ENCODE assay signal across 1 cellular context in genomic region chr3:152268501-152269422, GRCh38.
TF ChIP-seq lines count a peak whose summit lies in the region.

TSS of gene MBNL1 (plus strand) at chr3:152268929. CDS start at chr3:152300194, 31,265 bp downstream.

TF ChIP-seq in HepG2, 621 proteins besides CTCF, POLR2A, EP300 and RAD21 (continued from another document and continues in another):
- TF ChIP-seq, protein P1, sequence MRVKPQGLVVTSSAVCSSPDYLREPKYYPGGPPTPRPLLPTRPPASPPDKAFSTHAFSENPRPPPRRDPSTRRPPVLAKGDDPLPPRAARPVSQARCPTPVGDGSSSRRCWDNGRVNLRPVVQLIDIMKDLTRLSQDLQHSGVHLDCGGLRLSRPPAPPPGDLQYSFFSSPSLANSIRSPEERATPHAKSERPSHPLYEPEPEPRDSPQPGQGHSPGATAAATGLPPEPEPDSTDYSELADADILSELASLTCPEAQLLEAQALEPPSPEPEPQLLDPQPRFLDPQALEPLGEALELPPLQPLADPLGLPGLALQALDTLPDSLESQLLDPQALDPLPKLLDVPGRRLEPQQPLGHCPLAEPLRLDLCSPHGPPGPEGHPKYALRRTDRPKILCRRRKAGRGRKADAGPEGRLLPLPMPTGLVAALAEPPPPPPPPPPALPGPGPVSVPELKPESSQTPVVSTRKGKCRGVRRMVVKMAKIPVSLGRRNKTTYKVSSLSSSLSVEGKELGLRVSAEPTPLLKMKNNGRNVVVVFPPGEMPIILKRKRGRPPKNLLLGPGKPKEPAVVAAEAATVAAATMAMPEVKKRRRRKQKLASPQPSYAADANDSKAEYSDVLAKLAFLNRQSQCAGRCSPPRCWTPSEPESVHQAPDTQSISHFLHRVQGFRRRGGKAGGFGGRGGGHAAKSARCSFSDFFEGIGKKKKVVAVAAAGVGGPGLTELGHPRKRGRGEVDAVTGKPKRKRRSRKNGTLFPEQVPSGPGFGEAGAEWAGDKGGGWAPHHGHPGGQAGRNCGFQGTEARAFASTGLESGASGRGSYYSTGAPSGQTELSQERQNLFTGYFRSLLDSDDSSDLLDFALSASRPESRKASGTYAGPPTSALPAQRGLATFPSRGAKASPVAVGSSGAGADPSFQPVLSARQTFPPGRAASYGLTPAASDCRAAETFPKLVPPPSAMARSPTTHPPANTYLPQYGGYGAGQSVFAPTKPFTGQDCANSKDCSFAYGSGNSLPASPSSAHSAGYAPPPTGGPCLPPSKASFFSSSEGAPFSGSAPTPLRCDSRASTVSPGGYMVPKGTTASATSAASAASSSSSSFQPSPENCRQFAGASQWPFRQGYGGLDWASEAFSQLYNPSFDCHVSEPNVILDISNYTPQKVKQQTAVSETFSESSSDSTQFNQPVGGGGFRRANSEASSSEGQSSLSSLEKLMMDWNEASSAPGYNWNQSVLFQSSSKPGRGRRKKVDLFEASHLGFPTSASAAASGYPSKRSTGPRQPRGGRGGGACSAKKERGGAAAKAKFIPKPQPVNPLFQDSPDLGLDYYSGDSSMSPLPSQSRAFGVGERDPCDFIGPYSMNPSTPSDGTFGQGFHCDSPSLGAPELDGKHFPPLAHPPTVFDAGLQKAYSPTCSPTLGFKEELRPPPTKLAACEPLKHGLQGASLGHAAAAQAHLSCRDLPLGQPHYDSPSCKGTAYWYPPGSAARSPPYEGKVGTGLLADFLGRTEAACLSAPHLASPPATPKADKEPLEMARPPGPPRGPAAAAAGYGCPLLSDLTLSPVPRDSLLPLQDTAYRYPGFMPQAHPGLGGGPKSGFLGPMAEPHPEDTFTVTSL (CRISPR knock-in tag; IDR thresholded peaks at IDR 0.05; ENCODE audit: borderline replicate concordance), result peak; percentile 7; the same call in 1 of the 2 replicates
- peak; percentile 70; the same call in 1 of the 2 replicates for TF ChIP-seq KMT2A (CRISPR knock-in tag; IDR thresholded peaks at IDR 0.05)
- no peak; the same call in 1 of the 2 replicates for TF ChIP-seq TFAP4 (IDR thresholded peaks at IDR 0.05; ENCODE audit: borderline replicate concordance, low read depth)
- TF ChIP-seq PLRG1 (conservative IDR thresholded peaks at IDR 0.05), result no peak
- no peak for TF ChIP-seq ARHGAP35 (CRISPR knock-in tag; IDR thresholded peaks at IDR 0.05; ENCODE audit: borderline replicate concordance)
- TF ChIP-seq ZNF264 (CRISPR knock-in tag; IDR thresholded peaks at IDR 0.05), result no peak; the same call in 1 of the 2 replicates
- 0 out of 2 replicates have a peak, but pooled peaks have one; percentile 53 for TF ChIP-seq ZNF44 (CRISPR knock-in tag; IDR thresholded peaks at IDR 0.05)
- TF ChIP-seq POGZ (CRISPR knock-in tag; IDR thresholded peaks at IDR 0.05), result peak; percentile 58
- TF ChIP-seq CEBPG (CRISPR knock-in tag; IDR thresholded peaks at IDR 0.05), result no peak; the same call in none of the 2 replicates
- TF ChIP-seq ZNF460 (CRISPR knock-in tag; IDR thresholded peaks at IDR 0.05; ENCODE audit: borderline replicate concordance), result no peak
- TF ChIP-seq ZNF530 (CRISPR knock-in tag; IDR thresholded peaks at IDR 0.05; ENCODE audit: low read depth), result peak; percentile 52; the same call in 1 of the 2 replicates
- TF ChIP-seq ZFAT (CRISPR knock-in tag; conservative IDR thresholded peaks at IDR 0.05), result no peak; the same call in 1 of the 2 replicates
- no peak for TF ChIP-seq KLF15 (CRISPR knock-in tag; IDR thresholded peaks at IDR 0.05; ENCODE audit: borderline replicate concordance)
- no peak for TF ChIP-seq FIP1L1 (IDR thresholded peaks at IDR 0.05; ENCODE audit: borderline replicate concordance, insufficient read depth, low read depth, low read length)
- TF ChIP-seq, protein P2, sequence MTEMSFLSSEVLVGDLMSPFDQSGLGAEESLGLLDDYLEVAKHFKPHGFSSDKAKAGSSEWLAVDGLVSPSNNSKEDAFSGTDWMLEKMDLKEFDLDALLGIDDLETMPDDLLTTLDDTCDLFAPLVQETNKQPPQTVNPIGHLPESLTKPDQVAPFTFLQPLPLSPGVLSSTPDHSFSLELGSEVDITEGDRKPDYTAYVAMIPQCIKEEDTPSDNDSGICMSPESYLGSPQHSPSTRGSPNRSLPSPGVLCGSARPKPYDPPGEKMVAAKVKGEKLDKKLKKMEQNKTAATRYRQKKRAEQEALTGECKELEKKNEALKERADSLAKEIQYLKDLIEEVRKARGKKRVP (CRISPR knock-in tag; IDR thresholded peaks at IDR 0.05), result peak in 1 of 2 experiments; percentile 36; a peak in 1 of 4 replicates
- no peak; the same call in 1 of the 2 replicates for TF ChIP-seq ZNF446 (CRISPR knock-in tag; IDR thresholded peaks at IDR 0.05)
- peak; percentile 72 for TF ChIP-seq ETV5 (CRISPR knock-in tag; IDR thresholded peaks at IDR 0.05; ENCODE audit: borderline replicate concordance)
- TF ChIP-seq PHB2 (IDR thresholded peaks at IDR 0.05; ENCODE audit: partially characterized antibody), result no peak
- TF ChIP-seq TCF7 (IDR thresholded peaks at IDR 0.05; ENCODE audit: low read depth), result no peak
- TF ChIP-seq ZNF605 (CRISPR knock-in tag; IDR thresholded peaks at IDR 0.05), result no peak; the same call in 1 of the 2 replicates
- TF ChIP-seq ZNF7 (CRISPR knock-in tag; IDR thresholded peaks at IDR 0.05), result no peak
- no peak for TF ChIP-seq PPARG (CRISPR knock-in tag; conservative IDR thresholded peaks at IDR 0.05)
- no peak for TF ChIP-seq ZNF468 (CRISPR knock-in tag; IDR thresholded peaks at IDR 0.05)
- no peak for TF ChIP-seq SIX1 (CRISPR knock-in tag; IDR thresholded peaks at IDR 0.05; ENCODE audit: borderline replicate concordance)
- no peak for TF ChIP-seq KAT2B (IDR thresholded peaks at IDR 0.05; ENCODE audit: borderline replicate concordance, low read depth, low read length)
- TF ChIP-seq, protein P3, sequence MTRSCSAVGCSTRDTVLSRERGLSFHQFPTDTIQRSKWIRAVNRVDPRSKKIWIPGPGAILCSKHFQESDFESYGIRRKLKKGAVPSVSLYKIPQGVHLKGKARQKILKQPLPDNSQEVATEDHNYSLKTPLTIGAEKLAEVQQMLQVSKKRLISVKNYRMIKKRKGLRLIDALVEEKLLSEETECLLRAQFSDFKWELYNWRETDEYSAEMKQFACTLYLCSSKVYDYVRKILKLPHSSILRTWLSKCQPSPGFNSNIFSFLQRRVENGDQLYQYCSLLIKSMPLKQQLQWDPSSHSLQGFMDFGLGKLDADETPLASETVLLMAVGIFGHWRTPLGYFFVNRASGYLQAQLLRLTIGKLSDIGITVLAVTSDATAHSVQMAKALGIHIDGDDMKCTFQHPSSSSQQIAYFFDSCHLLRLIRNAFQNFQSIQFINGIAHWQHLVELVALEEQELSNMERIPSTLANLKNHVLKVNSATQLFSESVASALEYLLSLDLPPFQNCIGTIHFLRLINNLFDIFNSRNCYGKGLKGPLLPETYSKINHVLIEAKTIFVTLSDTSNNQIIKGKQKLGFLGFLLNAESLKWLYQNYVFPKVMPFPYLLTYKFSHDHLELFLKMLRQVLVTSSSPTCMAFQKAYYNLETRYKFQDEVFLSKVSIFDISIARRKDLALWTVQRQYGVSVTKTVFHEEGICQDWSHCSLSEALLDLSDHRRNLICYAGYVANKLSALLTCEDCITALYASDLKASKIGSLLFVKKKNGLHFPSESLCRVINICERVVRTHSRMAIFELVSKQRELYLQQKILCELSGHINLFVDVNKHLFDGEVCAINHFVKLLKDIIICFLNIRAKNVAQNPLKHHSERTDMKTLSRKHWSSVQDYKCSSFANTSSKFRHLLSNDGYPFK (CRISPR knock-in tag; IDR thresholded peaks at IDR 0.05; ENCODE audit: borderline replicate concordance), result peak; percentile 47; the same call in 1 of the 2 replicates
- no peak for TF ChIP-seq ZSCAN29 (CRISPR knock-in tag; conservative IDR thresholded peaks at IDR 0.05)
- TF ChIP-seq ZSCAN9 (CRISPR knock-in tag; IDR thresholded peaks at IDR 0.05; ENCODE audit: borderline replicate concordance), result 0 out of 2 replicates have a peak, but pooled peaks have one; percentile 56
- no peak; the same call in 1 of the 2 replicates for TF ChIP-seq ZNF709 (CRISPR knock-in tag; IDR thresholded peaks at IDR 0.05)
- TF ChIP-seq ZEB1 (IDR thresholded peaks at IDR 0.05; ENCODE audit: insufficient replicate concordance, low read depth), result no peak
- TF ChIP-seq ZNF10 (CRISPR knock-in tag; IDR thresholded peaks at IDR 0.05; ENCODE audit: borderline replicate concordance, low read depth), result no peak
- TF ChIP-seq NFE2L1 (CRISPR knock-in tag; IDR thresholded peaks at IDR 0.05; ENCODE audit: borderline replicate concordance), result no peak
- TF ChIP-seq ZNF136 (CRISPR knock-in tag; IDR thresholded peaks at IDR 0.05; ENCODE audit: low read depth), result peak; percentile 24; the same call in 1 of the 2 replicates
- peak; percentile 96 for TF ChIP-seq ZNF687 (CRISPR knock-in tag; IDR thresholded peaks at IDR 0.05)
- no peak for TF ChIP-seq HHEX (CRISPR knock-in tag; IDR thresholded peaks at IDR 0.05)
- TF ChIP-seq, protein P4, sequence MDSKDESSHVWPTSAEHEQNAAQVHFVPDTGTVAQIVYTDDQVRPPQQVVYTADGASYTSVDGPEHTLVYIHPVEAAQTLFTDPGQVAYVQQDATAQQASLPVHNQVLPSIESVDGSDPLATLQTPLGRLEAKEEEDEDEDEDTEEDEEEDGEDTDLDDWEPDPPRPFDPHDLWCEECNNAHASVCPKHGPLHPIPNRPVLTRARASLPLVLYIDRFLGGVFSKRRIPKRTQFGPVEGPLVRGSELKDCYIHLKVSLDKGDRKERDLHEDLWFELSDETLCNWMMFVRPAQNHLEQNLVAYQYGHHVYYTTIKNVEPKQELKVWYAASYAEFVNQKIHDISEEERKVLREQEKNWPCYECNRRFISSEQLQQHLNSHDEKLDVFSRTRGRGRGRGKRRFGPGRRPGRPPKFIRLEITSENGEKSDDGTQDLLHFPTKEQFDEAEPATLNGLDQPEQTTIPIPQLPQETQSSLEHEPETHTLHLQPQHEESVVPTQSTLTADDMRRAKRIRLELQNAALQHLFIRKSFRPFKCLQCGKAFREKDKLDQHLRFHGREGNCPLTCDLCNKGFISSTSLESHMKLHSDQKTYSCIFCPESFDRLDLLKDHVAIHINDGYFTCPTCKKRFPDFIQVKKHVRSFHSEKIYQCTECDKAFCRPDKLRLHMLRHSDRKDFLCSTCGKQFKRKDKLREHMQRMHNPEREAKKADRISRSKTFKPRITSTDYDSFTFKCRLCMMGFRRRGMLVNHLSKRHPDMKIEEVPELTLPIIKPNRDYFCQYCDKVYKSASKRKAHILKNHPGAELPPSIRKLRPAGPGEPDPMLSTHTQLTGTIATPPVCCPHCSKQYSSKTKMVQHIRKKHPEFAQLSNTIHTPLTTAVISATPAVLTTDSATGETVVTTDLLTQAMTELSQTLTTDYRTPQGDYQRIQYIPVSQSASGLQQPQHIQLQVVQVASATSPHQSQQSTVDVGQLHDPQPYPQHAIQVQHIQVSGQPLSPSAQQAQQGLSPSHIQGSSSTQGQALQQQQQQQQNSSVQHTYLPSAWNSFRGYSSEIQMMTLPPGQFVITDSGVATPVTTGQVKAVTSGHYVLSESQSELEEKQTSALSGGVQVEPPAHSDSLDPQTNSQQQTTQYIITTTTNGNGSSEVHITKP (CRISPR knock-in tag; IDR thresholded peaks at IDR 0.05; ENCODE audit: low read depth), result peak; percentile 99
- TF ChIP-seq ZNF251 (CRISPR knock-in tag; IDR thresholded peaks at IDR 0.05), result no peak
- no peak for TF ChIP-seq NFYB (CRISPR knock-in tag; IDR thresholded peaks at IDR 0.05)
- no peak for TF ChIP-seq AGO1 (IDR thresholded peaks at IDR 0.05; ENCODE audit: low read depth, low read length, poor library complexity, severe bottlenecking)
- TF ChIP-seq, protein P5, sequence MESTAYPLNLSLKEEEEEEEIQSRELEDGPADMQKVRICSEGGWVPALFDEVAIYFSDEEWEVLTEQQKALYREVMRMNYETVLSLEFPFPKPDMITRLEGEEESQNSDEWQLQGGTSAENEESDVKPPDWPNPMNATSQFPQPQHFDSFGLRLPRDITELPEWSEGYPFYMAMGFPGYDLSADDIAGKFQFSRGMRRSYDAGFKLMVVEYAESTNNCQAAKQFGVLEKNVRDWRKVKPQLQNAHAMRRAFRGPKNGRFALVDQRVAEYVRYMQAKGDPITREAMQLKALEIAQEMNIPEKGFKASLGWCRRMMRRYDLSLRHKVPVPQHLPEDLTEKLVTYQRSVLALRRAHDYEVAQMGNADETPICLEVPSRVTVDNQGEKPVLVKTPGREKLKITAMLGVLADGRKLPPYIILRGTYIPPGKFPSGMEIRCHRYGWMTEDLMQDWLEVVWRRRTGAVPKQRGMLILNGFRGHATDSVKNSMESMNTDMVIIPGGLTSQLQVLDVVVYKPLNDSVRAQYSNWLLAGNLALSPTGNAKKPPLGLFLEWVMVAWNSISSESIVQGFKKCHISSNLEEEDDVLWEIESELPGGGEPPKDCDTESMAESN (CRISPR knock-in tag; conservative IDR thresholded peaks at IDR 0.05), result no peak; the same call in 1 of the 2 replicates
- TF ChIP-seq ZNF83 (CRISPR knock-in tag; IDR thresholded peaks at IDR 0.05; ENCODE audit: borderline replicate concordance), result no peak
- peak; percentile 68; the same call in 1 of the 2 replicates for TF ChIP-seq MYC (CRISPR knock-in tag; IDR thresholded peaks at IDR 0.05; ENCODE audit: borderline replicate concordance)
- no peak for TF ChIP-seq ZMYM3 (CRISPR knock-in tag; IDR thresholded peaks at IDR 0.05)
- peak; percentile 87 for TF ChIP-seq AGO2 (optimal IDR thresholded peaks at IDR 0.05; ENCODE audit: low read depth, low read length)
- TF ChIP-seq MIER2 (CRISPR knock-in tag; IDR thresholded peaks at IDR 0.05), result no peak; the same call in 1 of the 2 replicates
